18 cellular contexts compared by ENCODE assay signal in genomic region chr16:898216-898615, GRCh38.
DNase-seq lines count a peak whose midpoint lies in the region; ATAC-seq, FAIRE-seq and TF ChIP-seq lines count a peak whose summit lies in the region.
"Had no signal": no experiment of that assay in that cellular context is flagged by ENCODE, and none has a peak within 500 bp of the region (broad histone marks: within the 10 kb centered on the region; RNA-seq: fewer than 3 reads in every experiment).

No MANE protein-coding gene starts in this region.

- no peaks in the 10 kb centered on the region for H3K23me2 ChIP-seq in H1 (ENCODE audit: low read depth, low read length)

- H3K79me1 ChIP-seq in IMR-90 (ENCODE audit: low read depth in 1 of 2, low read length in 2 of 2) (no peaks in the 10 kb centered on the region), H1 (ENCODE audit: low read depth, low read length) (no peaks in the 10 kb centered on the region)

- H4K91ac ChIP-seq in IMR-90 (ENCODE audit: insufficient read depth, low read depth, low read length) (no peak overlapping the region), H1 (replicated peaks; ENCODE audit: insufficient read length, low read length) (no peak overlapping the region)

- no peak overlapping the region for H2BK120ac ChIP-seq in IMR-90 (ENCODE audit: low read depth, low read length)
- no peak overlapping the region for H2BK120ac ChIP-seq in H1 (replicated peaks; ENCODE audit: low read depth, low read length)

- CTCF ChIA-PET in IMR-90 (lab: Yijun Ruan, JAX) (no interaction called here), H1 (lab: Charles Lee; ENCODE audit: partially characterized antibody) (interaction anchor here (0.6 to 0.9 kb wide), 2 partner anchors 156 to 157 kb away, joined by 3 read pairs; no protein-coding TSS in a partner anchor)

- no peak for TF ChIP-seq EP300 in H1 (IDR thresholded peaks at IDR 0.05; ENCODE audit: borderline replicate concordance in 1 of 2, low read depth in 2 of 2, low read length in 2 of 2)
- no peak for TF ChIP-seq EP300 in transverse colon (IDR thresholded peaks at IDR 0.05; ENCODE audit: low read depth)

- H3K4me3 ChIP-seq in BLaER1 (peak overlapping the region; percentile 20; the same call in 1 of the 2 replicates), IMR-90 (ENCODE audit: insufficient read depth, low read depth, low read length) (no peak overlapping the region), H1 (ENCODE audit: extremely low read depth in 1 of 4, insufficient read depth in 2 of 4, low read depth in 3 of 4, low read length in 4 of 4) (no peak overlapping the region), transverse colon (no peak overlapping the region)
- H3K4me3 ChIP-seq: GM23248 had no signal

- H3K27me3 ChIP-seq in BLaER1: no peaks in the 10 kb centered on the region
- no peaks in the 10 kb centered on the region for H3K27me3 ChIP-seq in IMR-90 (ENCODE audit: control insufficient read depth, insufficient read depth, low read length)
- H3K27me3 ChIP-seq in H1 (replicated peaks in 1 of 4; ENCODE audit: control insufficient read depth in 3 of 4, extremely low read depth in 1 of 4, insufficient read depth in 3 of 4, low read length in 3 of 4): no peaks in the 10 kb centered on the region
- H3K27me3 ChIP-seq in transverse colon: no peaks in the 10 kb centered on the region

- intact Hi-C loops in IMR-90 (cut with micrococcal nuclease) (no loop called here), transverse colon (cut with DNase I; ENCODE audit: low total_unique reads) (no loop called here)

- no peak overlapping the region for H2BK15ac ChIP-seq in IMR-90 (ENCODE audit: low read depth, low read length)
- H2BK15ac ChIP-seq in H1 (ENCODE audit: low read length): no peak overlapping the region

- H2AK5ac ChIP-seq in IMR-90 (ENCODE audit: low read depth, low read length): no peak overlapping the region
- no peak overlapping the region for H2AK5ac ChIP-seq in H1 (ENCODE audit: low read depth, low read length)

- dilution Hi-C loops in IMR-90 (cut with HindIII; ENCODE audit: low sequenced_read_pairs, unreplicated experiment): no loop called here

- H3K9me3 ChIP-seq in BLaER1 (no peaks in the 10 kb centered on the region), IMR-90 (ENCODE audit: control insufficient read depth, insufficient read depth, low read length) (no peaks in the 10 kb centered on the region), H1 (ENCODE audit: insufficient read depth in 2 of 2, low read depth in 1 of 2, low read length in 1 of 2) (peaks cover 0 to 5% of the 10 kb centered on the region in 2 experiments; a peak in 1 of 4 replicates), transverse colon (no peaks in the 10 kb centered on the region)

- H3K23ac ChIP-seq in IMR-90 (ENCODE audit: low read depth, low read length) (no peak overlapping the region), H1 (ENCODE audit: insufficient read length) (no peak overlapping the region)

- H4K20me1 ChIP-seq in BLaER1 (peaks cover 4% of the 10 kb centered on the region), IMR-90 (ENCODE audit: insufficient read depth, low read length) (no peaks in the 10 kb centered on the region; the same call in 1 of the 2 replicates), H1 (replicated peaks in 1 of 2; ENCODE audit: control insufficient read depth in 1 of 2, insufficient read depth in 2 of 2, low read length in 2 of 2) (no peaks in the 10 kb centered on the region)

- H3K56ac ChIP-seq in IMR-90 (ENCODE audit: extremely low read depth, insufficient read depth, low read length) (no peak overlapping the region), H1 (replicated peaks; ENCODE audit: insufficient read length, low read depth, low read length) (no peak overlapping the region)

- no TSS peak for BruUV-seq in IMR-90 (replicated peaks; lab: Mats Ljungman, UMichigan)

- POLR2A ChIA-PET in IMR-90 (lab: Charles Lee; ENCODE audit: unreplicated experiment) (no interaction called here), H1 (lab: Charles Lee; ENCODE audit: partially characterized antibody) (no interaction called here)

- H3K79me2 ChIP-seq in H1 (ENCODE audit: control insufficient read depth in 1 of 2, insufficient read depth in 2 of 2, low read length in 2 of 2): no peaks in the 10 kb centered on the region

- H3K27ac ChIP-seq in BLaER1: peak overlapping the region; percentile 75
- no peak overlapping the region for H3K27ac ChIP-seq in IMR-90 (ENCODE audit: insufficient read depth, low read length)
- H3K27ac ChIP-seq in H1 (ENCODE audit: low read depth, low read length): no peak overlapping the region
- H3K27ac ChIP-seq in substantia nigra (ENCODE audit: low read depth, low read length, poor library complexity, severe bottlenecking): peak overlapping the region; percentile 93
- H3K27ac ChIP-seq in transverse colon: no peak overlapping the region
- H3K27ac ChIP-seq: GM23248 had no signal

- no peak for FAIRE-seq in H1 (lab: Jason Lieb, UNC)
- FAIRE-seq: A204.1, D721Med, G401.6, GM12891 had no signal

- H3K4me2 ChIP-seq in BLaER1 (peak overlapping the region; percentile 96), IMR-90 (ENCODE audit: low read depth, low read length) (no peak overlapping the region), H1 (ENCODE audit: insufficient read depth in 1 of 2, low read depth in 2 of 2, low read length in 2 of 2) (no peak overlapping the region)

- in situ Hi-C loops in IMR-90 (cut with MboI; ENCODE audit: low sequenced_read_pairs) (no loop called here), transverse colon (cut with MboI; ENCODE audit: low pct_ligation_motif_present in 1 of 4, low pct_unique_long_range_greater_than_20kb in 1 of 4, low sequenced_read_pairs in 3 of 4) (no loop called here)

- H2AK9ac ChIP-seq in IMR-90 (replicated peaks; ENCODE audit: low read depth, low read length, poor library complexity): peak overlapping the region; percentile 52

- H2BK5ac ChIP-seq in IMR-90 (ENCODE audit: low read depth, low read length, poor library complexity, severe bottlenecking): no peak overlapping the region
- H2BK5ac ChIP-seq in H1 (ENCODE audit: low read depth, low read length): no peak overlapping the region

- H3K9ac ChIP-seq in BLaER1: peak overlapping the region; percentile 61; the same call in 1 of the 2 replicates
- no peak overlapping the region for H3K9ac ChIP-seq in IMR-90 (ENCODE audit: low read depth, low read length)
- no peak overlapping the region for H3K9ac ChIP-seq in H1 (replicated peaks in 1 of 4; ENCODE audit: extremely low read depth in 1 of 4, low read depth in 3 of 4, low read length in 3 of 4)
- H3K9ac ChIP-seq: GM23248 had no signal

- ATAC-seq in IMR-90 (ENCODE audit: low read depth): no peak
- ATAC-seq: CD8-positive, alpha-beta T cell had no signal

- H4K5ac ChIP-seq in IMR-90 (ENCODE audit: low read depth, low read length) (no peak overlapping the region), H1 (ENCODE audit: insufficient read length, low read depth, low read length) (no peak overlapping the region)

- no peaks in the 10 kb centered on the region for H3K9me1 ChIP-seq in IMR-90 (ENCODE audit: insufficient read depth, low read length)

- 85% methylated on average over 4 of the region's 11 CpGs; no CpG with 5 or more reads in 1 of the 2 experiments for WGBS in IMR-90 (ENCODE audit: extremely low coverage in 2 of 2, insufficient read length in 1 of 2), 2 experiments
- WGBS in H1 (ENCODE audit: extremely low coverage in 1 of 2, insufficient coverage in 1 of 2, insufficient read length in 1 of 2, insufficient replicate concordance in 2 of 2, low coverage in 1 of 2, low lambda C conversion rate in 2 of 2, missing lambda C conversion rate in 1 of 2), 2 experiments: 96% methylated on average over 10 of the region's 11 CpGs; no CpG with 5 or more reads in 1 of the 2 experiments
- 87% methylated on average over 11 of the region's 11 CpGs; no CpG with 5 or more reads in 1 of the 2 donors for whole genome bisulfite sequencing in transverse colon (ENCODE audit: low coverage in 1 of 2), 2 donors

- H3K4ac ChIP-seq in IMR-90 (ENCODE audit: low read depth, low read length): no peak overlapping the region
- H3K4ac ChIP-seq in H1 (replicated peaks; ENCODE audit: insufficient read length, low read depth, low read length): no peak overlapping the region

- no peak overlapping the region for H2BK12ac ChIP-seq in H1 (ENCODE audit: low read depth, low read length)

- H3K14ac ChIP-seq in IMR-90 (replicated peaks; ENCODE audit: low read depth, low read length): no peak overlapping the region
- no peak overlapping the region for H3K14ac ChIP-seq in H1 (ENCODE audit: insufficient read length)

- H2AFZ ChIP-seq in IMR-90 (replicated peaks; ENCODE audit: low read length, poor library complexity) (no peak overlapping the region), H1 (ENCODE audit: low read length) (no peak overlapping the region)
- H2AFZ ChIP-seq: GM23248 had no signal

- TF ChIP-seq POLR2A in IMR-90 (IDR thresholded peaks at IDR 0.05; ENCODE audit: low read depth, low read length) (no peak), H1 (IDR thresholded peaks at IDR 0.05; ENCODE audit: control extremely low read depth in 1 of 2, low read depth in 2 of 2, low read length in 2 of 2) (no peak), transverse colon (IDR thresholded peaks at IDR 0.05) (no peak)

- H3K36me3 ChIP-seq in BLaER1 (peaks cover 5% of the 10 kb centered on the region; the same call in 1 of the 2 replicates), IMR-90 (ENCODE audit: control insufficient read depth, insufficient read depth, low read length) (no peaks in the 10 kb centered on the region), H1 (ENCODE audit: control insufficient read depth in 2 of 4, insufficient read depth in 4 of 4, low read length in 3 of 4) (no peaks in the 10 kb centered on the region), transverse colon (no peaks in the 10 kb centered on the region)

- TF ChIP-seq CTCF in IMR-90 (conservative IDR thresholded peaks at IDR 0.05; ENCODE audit: low read depth, low read length) (no peak), H1 (IDR thresholded peaks at IDR 0.05; ENCODE audit: control extremely low read depth in 1 of 3, insufficient read depth in 1 of 3, low read depth in 1 of 3, low read length in 3 of 3) (no peak), transverse colon (IDR thresholded peaks at IDR 0.05) (no peak)

- TF ChIP-seq RAD21 in IMR-90 (IDR thresholded peaks at IDR 0.05; ENCODE audit: low read length) (no peak), H1 (IDR thresholded peaks at IDR 0.05 in 1 of 2, conservative IDR thresholded peaks at IDR 0.05 in 1 of 2; ENCODE audit: low read depth in 2 of 2, low read length in 2 of 2) (no peak)

- H3K18ac ChIP-seq in IMR-90 (ENCODE audit: low read depth, low read length) (no peak overlapping the region), H1 (ENCODE audit: extremely low read depth, low read length) (no peak overlapping the region)

- H3K4me1 ChIP-seq in BLaER1: peaks cover 43% of the 10 kb centered on the region
- H3K4me1 ChIP-seq in IMR-90 (ENCODE audit: control insufficient read depth, insufficient read depth, low read length): no peaks in the 10 kb centered on the region
- H3K4me1 ChIP-seq in H1 (replicated peaks in 1 of 4; ENCODE audit: control insufficient read depth in 3 of 4, insufficient read depth in 4 of 4, low read length in 3 of 4): no peaks in the 10 kb centered on the region
- H3K4me1 ChIP-seq in transverse colon: no peaks in the 10 kb centered on the region

- H4K8ac ChIP-seq in IMR-90 (ENCODE audit: low read depth in 2 of 2, low read length in 2 of 2) (no peak overlapping the region), H1 (ENCODE audit: extremely low read depth, insufficient read depth, low read length) (peak overlapping the region; percentile 35; the same call in 1 of the 2 replicates)

- H2BK20ac ChIP-seq in IMR-90 (ENCODE audit: low read depth, low read length): no peak overlapping the region
- no peak overlapping the region for H2BK20ac ChIP-seq in H1 (ENCODE audit: low read length)

- no peak for DNase-seq in IMR-90
- no peak for DNase-seq in H1 (ENCODE audit: low read depth in 1 of 2, low spot score in 2 of 2)
- DNase-seq in substantia nigra (lab: John Stamatoyannopoulos, UW): no peak
- no peak for DNase-seq in transverse colon
- no peak for DNase-seq in medulla oblongata (ENCODE audit: extremely low spot score)
- no peak for DNase-seq in RPMI8226
- DNase-seq: COR-L47, DMS153, DMS79 treated with DMSO at 0.1 percent for 48 hours, EL, GM23248, H7 had no signal

Comparison
In these comparisons a context has a peak if more than half of its experiments do, and no peak if none do; other contexts are left out.
1. H3K27ac ChIP-seq: peak in BLaER1 (single experiment) and substantia nigra (single experiment); none in IMR-90 (single experiment), H1 (single experiment) and transverse colon (0 of 4).